In the genomic region with DNA sequence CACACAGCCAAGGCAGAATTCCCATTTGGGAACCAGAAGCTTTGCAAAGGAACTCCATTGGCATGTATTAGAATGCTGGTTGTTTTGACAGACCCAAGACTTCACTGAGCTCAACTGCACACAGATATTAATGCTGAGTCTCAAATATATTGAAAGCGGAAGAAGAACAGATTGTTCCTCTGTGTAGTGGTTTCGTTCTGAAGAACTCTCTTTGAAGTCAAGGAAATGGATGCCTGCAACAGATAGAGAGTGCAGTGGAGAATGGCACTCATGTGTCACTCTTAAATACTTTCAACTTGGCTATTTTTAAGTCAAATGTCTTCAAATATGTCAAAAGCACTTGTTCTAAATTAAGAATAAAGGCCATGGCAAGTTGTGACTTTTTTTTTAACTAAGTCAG, we compare ENCODE assay signal across 8 cellular contexts.
A peak's percentile ranks its signal among the peaks of the same experiment; 100 is the strongest.
DNase-seq lines count a peak whose midpoint lies in the region; ATAC-seq, FAIRE-seq and TF ChIP-seq lines count a peak whose summit lies in the region.
"Had no signal": no experiment of that assay in that cellular context is flagged by ENCODE, and none has a peak within 500 bp of the region (broad histone marks: within the 10 kb centered on the region; RNA-seq: fewer than 3 reads in every experiment).

No MANE protein-coding gene starts in this region.

- H3K4me2 ChIP-seq in MM.1S (ENCODE audit: low read depth, low read length), result peak overlapping the region; percentile 42

- H3K9ac ChIP-seq in MM.1S (ENCODE audit: low read length), result no peak overlapping the region

- peak overlapping the region; percentile 26; the same call in 1 of the 2 replicates for H3K27ac ChIP-seq in MM.1S (ENCODE audit: low read length)

- peaks cover 16% of the 10 kb centered on the region for H3K4me1 ChIP-seq in MM.1S (ENCODE audit: low read length)

- no peak for TF ChIP-seq CTCF in MM.1S (IDR thresholded peaks at IDR 0.05; ENCODE audit: low read length)

- peak overlapping the region in 1 of 6 donors; percentile 86 for H3K27ac Mint-ChIP-seq in naive B cell

- peak; percentile 95 for DNase-seq in MM.1S
- DNase-seq in naive B cell, result peak; percentile 42
- no peak for DNase-seq in HTR-8/SVneo (ENCODE audit: insufficient read length, low spot score)
- DNase-seq in SW 1271 (lab: John Stamatoyannopoulos, UW), result no peak
- DNase-seq in HPDE6-E6E7 (ENCODE audit: extremely low spot score), result no peak
- DNase-seq: small intestine had no signal

- no peak overlapping the region for H3K4me3 ChIP-seq in MM.1S (ENCODE audit: low read length)

- H3K36me3 Mint-ChIP-seq in naive B cell, result peaks cover 7 to 23% of the 10 kb centered on the region in 2 donors

- no peaks in the 10 kb centered on the region for H3K27me3 Mint-ChIP-seq in naive B cell

- no peak overlapping the region for H2AFZ ChIP-seq in MM.1S (ENCODE audit: low read length)

- H3K4me1 Mint-ChIP-seq in naive B cell, result peaks cover 13 to 31% (median 23%) of the 10 kb centered on the region in 3 donors

- peak overlapping the region in 5 of 8 donors; percentile 27 to 53 (median 42) for H3K4me3 Mint-ChIP-seq in naive B cell

- no peak for FAIRE-seq in HTR-8/SVneo (lab: Jason Lieb, UNC)
- FAIRE-seq: small intestine had no signal

- peaks cover 8 to 29% (median 16%) of the 10 kb centered on the region in 7 donors for H3K9me3 Mint-ChIP-seq in naive B cell

- H3K79me2 ChIP-seq in MM.1S (ENCODE audit: low read length), result no peaks in the 10 kb centered on the region

- no peaks in the 10 kb centered on the region for H3K36me3 ChIP-seq in MM.1S (replicated peaks; ENCODE audit: insufficient read depth, low read length)

- 0 out of 2 replicates have a peak, but pooled peaks cover 12% of the 10 kb centered on the region for H3F3A ChIP-seq in MM.1S (ENCODE audit: insufficient read depth, low read length)

- H4K20me1 ChIP-seq in MM.1S (ENCODE audit: insufficient read depth, low read length), result no peaks in the 10 kb centered on the region

- no peaks in the 10 kb centered on the region for H3K9me3 ChIP-seq in MM.1S (replicated peaks; ENCODE audit: insufficient read depth, low read length)

- no peaks in the 10 kb centered on the region for H3K9me2 ChIP-seq in MM.1S (replicated peaks; ENCODE audit: insufficient read depth, low read length)

- H3K27me3 ChIP-seq in MM.1S (replicated peaks; ENCODE audit: insufficient read depth, low read length), result no peaks in the 10 kb centered on the region

- ATAC-seq in GM18873 (IDR thresholded peaks at IDR 0.05; ENCODE audit: low FRiP score, unreplicated experiment) (peak; percentile 95), GM21786 (IDR thresholded peaks at IDR 0.05; ENCODE audit: unreplicated experiment) (peak; percentile 95), naive B cell (ENCODE audit: low read depth in 2 of 2) (peak; percentile 100)

Comparison
In these comparisons a context has a peak if more than half of its experiments do, and no peak if none do; other contexts are left out.
1. DNase-seq: peak in MM.1S (single experiment) and naive B cell (single experiment); none in HTR-8/SVneo (single experiment), SW 1271 (0 of 2) and HPDE6-E6E7 (single experiment).
2. Peak in every context shown above with its lines, with median percentiles within 50 percentile points of each other: ATAC-seq.